In the genomic region with DNA sequence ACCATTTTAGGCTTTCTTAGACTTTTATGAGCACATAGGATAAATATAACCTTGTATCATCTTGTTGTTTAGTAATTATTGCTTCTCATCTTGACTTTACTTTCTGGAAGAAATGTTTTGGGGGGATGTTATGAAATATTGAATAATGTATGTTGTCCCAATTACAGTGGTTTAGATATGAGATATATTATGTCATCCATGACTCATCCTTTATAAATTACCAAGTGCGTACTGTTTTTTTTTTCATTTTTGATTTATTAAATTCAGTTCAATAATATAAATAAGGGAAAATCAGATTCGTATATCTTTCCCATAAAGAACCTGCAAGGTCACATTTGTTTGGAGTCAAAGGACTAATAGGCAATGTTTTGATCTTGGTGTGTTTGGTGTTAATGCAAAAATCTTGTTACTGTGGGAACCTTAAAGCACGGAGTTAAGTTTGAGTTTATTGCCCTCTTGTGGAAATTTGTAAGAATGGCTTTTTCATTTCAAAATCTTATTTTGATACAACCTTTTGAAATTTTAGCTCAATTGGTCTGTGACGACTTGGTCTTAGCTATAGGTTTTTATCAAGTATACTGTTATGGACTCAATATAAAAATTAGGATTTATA, we compare ENCODE assay signal across 8 cellular contexts.
A peak's percentile ranks its signal among the peaks of the same experiment; 100 is the strongest.
DNase-seq lines count a peak whose midpoint lies in the region; ATAC-seq and TF ChIP-seq lines count a peak whose summit lies in the region.

No MANE protein-coding gene starts in this region.

- H3K4me3 ChIP-seq in psoas muscle, result no peak overlapping the region

- in situ Hi-C loops in SK-MEL-5 (cut with HindIII; ENCODE audit: low pct_unique_long_range_greater_than_20kb, low sequenced_read_pairs), result no loop called here

- no peaks in the 10 kb centered on the region for H3K27me3 ChIP-seq in psoas muscle (ENCODE audit: insufficient read depth in 3 of 3, low read length in 2 of 3)

- no peak overlapping the region for H3K27ac Mint-ChIP-seq in CD14-positive monocyte
- H3K27ac Mint-ChIP-seq in activated T-helper 17 cell treated with anti-CD3 and anti-CD28 coated beads, Interleukin-2, amount 50 U/mL, for 72 hours, result no peak overlapping the region

- 24 to 25% (median 25%) methylated on average over 4 of the region's 4 CpGs for WGBS in psoas muscle, 3 donors

- H3K4me3 Mint-ChIP-seq in CD14-positive monocyte, result no peak overlapping the region
- H3K4me3 Mint-ChIP-seq in activated T-helper 17 cell treated with anti-CD3 and anti-CD28 coated beads, Interleukin-2, amount 50 U/mL, for 72 hours, result no peak overlapping the region

- peaks cover 2% of the 10 kb centered on the region for H3K4me1 Mint-ChIP-seq in CD14-positive monocyte
- H3K4me1 Mint-ChIP-seq in activated T-helper 17 cell treated with anti-CD3 and anti-CD28 coated beads, Interleukin-2, amount 50 U/mL, for 72 hours, result no peaks in the 10 kb centered on the region

- no peaks in the 10 kb centered on the region for H3K36me3 Mint-ChIP-seq in CD14-positive monocyte
- H3K36me3 Mint-ChIP-seq in activated T-helper 17 cell treated with anti-CD3 and anti-CD28 coated beads, Interleukin-2, amount 50 U/mL, for 72 hours (ENCODE audit: low read depth), result no peaks in the 10 kb centered on the region

- H3K36me3 ChIP-seq in psoas muscle (ENCODE audit: insufficient read depth in 1 of 2, low read depth in 1 of 2), result no peaks in the 10 kb centered on the region

- ATAC-seq in GM19395 (IDR thresholded peaks at IDR 0.05; ENCODE audit: unreplicated experiment), result peak; percentile 66
- peak in 3 of 4 donors; percentile 26 to 78 (median 54) for ATAC-seq in psoas muscle
- no peak for ATAC-seq in activated T-helper 17 cell treated with anti-CD3 and anti-CD28 coated beads, Interleukin-2, amount 50 U/mL, for 72 hours (replicated peaks)

- intact Hi-C loops in CD14-positive monocyte (cut with micrococcal nuclease) (no loop called here), psoas muscle (cut with DNase I) (loop anchor here (5.0 to 10.0 kb wide), 3 partner anchors 176 to 604 kb away; a partner anchor contains a TSS)

- DNase-seq in CD14-positive monocyte (ENCODE audit: low spot score), result no peak
- DNase-seq in SK-MEL-5 (ENCODE audit: low read depth, low spot score), result peak; percentile 72
- peak; percentile 41 for DNase-seq in fibroblast of the conjunctiva (ENCODE audit: low read depth)
- DNase-seq in psoas muscle, result no peak
- no peak for DNase-seq in stimulated activated CD8-positive, alpha-beta memory T cell treated with anti-CD3 and anti-CD28 coated beads, Interleukin-4, amount 100 ng/mL, for 48 hours

- H3K27me3 Mint-ChIP-seq in CD14-positive monocyte (ENCODE audit: low read depth in 3 of 3), result peaks cover 0 to 4% (median 0%) of the 10 kb centered on the region in 3 donors
- no peaks in the 10 kb centered on the region for H3K27me3 Mint-ChIP-seq in activated T-helper 17 cell treated with anti-CD3 and anti-CD28 coated beads, Interleukin-2, amount 50 U/mL, for 72 hours

- H3K27ac ChIP-seq in psoas muscle, result peak overlapping the region; percentile 19

- TF ChIP-seq CTCF in CD14-positive monocyte (IDR thresholded peaks at IDR 0.05) (peak; percentile 55), LNCAP (IDR thresholded peaks at IDR 0.05) (peak; percentile 66), psoas muscle (IDR thresholded peaks at IDR 0.05) (peak; percentile 59)

- peaks cover 13% of the 10 kb centered on the region for H3K4me1 ChIP-seq in psoas muscle

- H3K9me3 ChIP-seq in psoas muscle, result no peaks in the 10 kb centered on the region

- no peaks in the 10 kb centered on the region for H3K9me3 Mint-ChIP-seq in CD14-positive monocyte
- no peaks in the 10 kb centered on the region for H3K9me3 Mint-ChIP-seq in activated T-helper 17 cell treated with anti-CD3 and anti-CD28 coated beads, Interleukin-2, amount 50 U/mL, for 72 hours

Comparison
In these comparisons a context has a peak if more than half of its experiments do, and no peak if none do; other contexts are left out.
1. DNase-seq: peak in SK-MEL-5 (single experiment) and fibroblast of the conjunctiva (single experiment); none in CD14-positive monocyte (single experiment), psoas muscle (0 of 2) and stimulated activated CD8-positive, alpha-beta memory T cell treated with anti-CD3 and anti-CD28 coated beads, Interleukin-4, amount 100 ng/mL, for 48 hours (single experiment).
2. intact Hi-C loops: an anchor here in psoas muscle (5.0 to 10.0 kb wide); none called in CD14-positive monocyte.
3. Peak in every context shown above with its lines, with median percentiles within 50 percentile points of each other: CTCF ChIP-seq.